Comparison of ENCODE assay signal across 7 cellular contexts in genomic region chr4:13112030-13112429, GRCh38.
"Had no signal": no experiment of that assay in that cellular context is flagged by ENCODE, and none has a peak within 500 bp of the region (broad histone marks: within the 10 kb centered on the region; RNA-seq: fewer than 3 reads in every experiment).

No MANE protein-coding gene starts in this region.

- FAIRE-seq: HTR-8/SVneo had no signal

- H2AFZ ChIP-seq: GM23248 had no signal

- H3K9ac ChIP-seq: GM23248 had no signal

- DNase-seq: GM23248, GOT3, H7, KG1 had no signal

- H3K9me3 ChIP-seq: HAP-1 had no signal

- H3K36me3 ChIP-seq: HAP-1 had no signal

- ATAC-seq: HCT116 had no signal

- H3K27ac ChIP-seq: GM23248 had no signal

- H3K4me3 ChIP-seq: GM23248, HAP-1 had no signal
